In genomic region chr12:104215638-104216297, GRCh38 we compare ENCODE assay signal across 8 cellular contexts. TPM values are rescaled to one million over a fixed set of nuclear protein-coding genes. Genes with fewer than 3 reads are reported as not detected.
A peak's percentile ranks its signal among the peaks of the same experiment; 100 is the strongest.
DNase-seq lines count a peak whose midpoint lies in the region; ATAC-seq and TF ChIP-seq lines count a peak whose summit lies in the region.

TXNRD1 (plus strand) TSS chr12:104215779; CDS start chr12:104215803, 24 bp downstream.

- H3K27me3 Mint-ChIP-seq in Calu3 (ENCODE audit: unreplicated experiment), result no peaks in the 10 kb centered on the region

- H3K36me3 Mint-ChIP-seq in Calu3 (ENCODE audit: insufficient read depth, unreplicated experiment), result peaks cover 30% of the 10 kb centered on the region

- TF ChIP-seq CTCF in Calu3 (IDR thresholded peaks at IDR 0.05; ENCODE audit: unreplicated experiment), result peak; percentile 91

- intact Hi-C loops in Calu3 (cut with micrococcal nuclease; ENCODE audit: unreplicated experiment), result loop anchor here (1.0 kb wide), 2 partner anchors 79 to 143 kb away; no protein-coding TSS in a partner anchor

- H3K9me3 Mint-ChIP-seq in Calu3 (ENCODE audit: low read depth, unreplicated experiment), result no peaks in the 10 kb centered on the region

- peak; percentile 95 for ATAC-seq in GM21423 (IDR thresholded peaks at IDR 0.05; ENCODE audit: unreplicated experiment)

- TSS peak; percentile 60 for BruUV-seq in Calu3 (replicated peaks; lab: Mats Ljungman, UMichigan)

- DNase-seq in Calu3 (peak; percentile 92), HuH-7 (ENCODE audit: low spot score) (peak; percentile 60), cerebellum (ENCODE audit: low spot score) (peak; percentile 51), kidney glomerular epithelial cell (lab: John Stamatoyannopoulos, UW) (peak; percentile 46), NCI-H2171 treated with DMSO at 0.1 percent for 48 hours (lab: John Stamatoyannopoulos, UW) (no peak)
- DNase-seq in activated CD4-positive, CD25-positive, alpha-beta regulatory T cell treated with anti-CD3 and anti-CD28 coated beads, Interleukin-2, amount 50 U/mL, for 72 hours, result peak; percentile 83
- peak; percentile 71 to 80 for DNase-seq in stimulated activated CD4-positive, alpha-beta T cell treated with anti-CD3 and anti-CD28 coated beads, Interleukin-15, amount 100 ng/mL, for 48 hours (ENCODE audit: low read depth in 2 of 2)

- H3K4me3 Mint-ChIP-seq in Calu3 (ENCODE audit: low read depth, unreplicated experiment), result peak within 1 kb of the TSS; percentile 76

- H3K27ac Mint-ChIP-seq in Calu3 (ENCODE audit: unreplicated experiment), result peak within 1 kb of the TSS; percentile 52

- CTCF ChIA-PET in Calu3 (lab: Charles Lee), result interaction anchor here (0.6 to 1.0 kb wide), 8 partner anchors 71 to 805 kb away, joined by 3 to 8 read pairs (median 4); no protein-coding TSS in a partner anchor

- peaks cover 41% of the 10 kb centered on the region for H3K4me1 Mint-ChIP-seq in Calu3 (ENCODE audit: low read depth, unreplicated experiment)

RNA-seq across cellular contexts. Expression of gene TXNRD1, which starts in this region (rescaled TPM):
- 262 and 269 TPM in 2 replicates for total RNA-seq in Calu3 (2022)
- total RNA-seq in cerebellum, result 53.3 TPM
